In the genomic region with DNA sequence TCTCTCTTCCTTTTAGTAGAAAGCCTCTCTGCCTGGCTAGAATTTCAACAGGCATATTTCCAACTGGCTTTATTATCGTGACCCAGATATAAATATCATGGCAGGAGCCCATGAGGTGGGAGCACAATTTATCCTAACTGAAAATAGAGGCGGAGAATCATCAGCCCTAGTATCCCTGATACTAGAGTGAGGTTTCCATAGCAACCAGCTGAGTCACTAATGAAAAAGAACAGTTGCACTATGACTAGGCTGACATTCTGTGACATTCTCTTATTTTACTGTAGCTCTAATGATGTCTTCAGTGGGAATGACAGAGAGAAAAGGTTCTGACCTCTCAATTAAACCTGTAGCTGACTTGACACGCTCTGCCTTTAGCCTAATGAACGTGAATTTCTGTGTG, we compare ENCODE assay signal across 1 cellular context.
TF ChIP-seq lines count a peak whose summit lies in the region.

No MANE protein-coding gene starts in this region.

TF ChIP-seq in GM12878, 131 proteins besides CTCF, POLR2A, EP300 and RAD21 (continued from another document):
- TF ChIP-seq, protein P1, sequence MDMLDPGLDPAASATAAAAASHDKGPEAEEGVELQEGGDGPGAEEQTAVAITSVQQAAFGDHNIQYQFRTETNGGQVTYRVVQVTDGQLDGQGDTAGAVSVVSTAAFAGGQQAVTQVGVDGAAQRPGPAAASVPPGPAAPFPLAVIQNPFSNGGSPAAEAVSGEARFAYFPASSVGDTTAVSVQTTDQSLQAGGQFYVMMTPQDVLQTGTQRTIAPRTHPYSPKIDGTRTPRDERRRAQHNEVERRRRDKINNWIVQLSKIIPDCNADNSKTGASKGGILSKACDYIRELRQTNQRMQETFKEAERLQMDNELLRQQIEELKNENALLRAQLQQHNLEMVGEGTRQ (IDR thresholded peaks at IDR 0.05; ENCODE audit: borderline replicate concordance, low read depth, low read length), result no peak
- TF ChIP-seq KLF5 (IDR thresholded peaks at IDR 0.05; ENCODE audit: partially characterized antibody) (no peak), NRF1 (conservative IDR thresholded peaks at IDR 0.05; ENCODE audit: low read depth, low read length) (no peak)
